8 cellular contexts compared by ENCODE assay signal in genomic region chr10:132336064-132336746, GRCh38. TPM values are rescaled to one million over a fixed set of nuclear protein-coding genes. Genes with fewer than 3 reads are reported as not detected.
DNase-seq lines count a peak whose midpoint lies in the region; ATAC-seq and TF ChIP-seq lines count a peak whose summit lies in the region.

No MANE protein-coding gene starts in this region.

- H3K27me3 ChIP-seq in CD8-positive, alpha-beta memory T cell (ENCODE audit: insufficient read depth, low read length, poor library complexity, severe bottlenecking): no peaks in the 10 kb centered on the region
- no peaks in the 10 kb centered on the region for H3K27me3 ChIP-seq in gastrocnemius medialis

- H3K9me3 ChIP-seq in CD8-positive, alpha-beta memory T cell (ENCODE audit: low read length): no peaks in the 10 kb centered on the region
- no peaks in the 10 kb centered on the region for H3K9me3 ChIP-seq in gastrocnemius medialis

- peak overlapping the region in 6 of 7 donors; percentile 38 to 97 (median 84) for H3K4me3 Mint-ChIP-seq in CD8-positive, alpha-beta memory T cell
- H3K4me3 Mint-ChIP-seq in effector memory CD8-positive, alpha-beta T cell: peak overlapping the region; percentile 82 to 84
- H3K4me3 Mint-ChIP-seq in neural crest cell: peak overlapping the region; percentile 81

- peaks cover 0 to 5% (median 0%) of the 10 kb centered on the region in 5 donors for H3K9me3 Mint-ChIP-seq in CD8-positive, alpha-beta memory T cell
- no peaks in the 10 kb centered on the region for H3K9me3 Mint-ChIP-seq in effector memory CD8-positive, alpha-beta T cell
- no peaks in the 10 kb centered on the region for H3K9me3 Mint-ChIP-seq in neural crest cell

- H3K4me1 Mint-ChIP-seq in CD8-positive, alpha-beta memory T cell: peaks cover 19 to 43% (median 32%) of the 10 kb centered on the region in 3 donors
- peaks cover 17 to 31% of the 10 kb centered on the region in 2 donors for H3K4me1 Mint-ChIP-seq in effector memory CD8-positive, alpha-beta T cell (ENCODE audit: low read depth in 2 of 2)
- H3K4me1 Mint-ChIP-seq in neural crest cell: peaks cover 39% of the 10 kb centered on the region

- peaks cover 0 to 7% of the 10 kb centered on the region in 2 donors for H3K27me3 Mint-ChIP-seq in CD8-positive, alpha-beta memory T cell
- no peaks in the 10 kb centered on the region for H3K27me3 Mint-ChIP-seq in effector memory CD8-positive, alpha-beta T cell
- H3K27me3 Mint-ChIP-seq in neural crest cell (ENCODE audit: low read depth): no peaks in the 10 kb centered on the region

- no peak overlapping the region for H3K27ac ChIP-seq in CD8-positive, alpha-beta memory T cell (ENCODE audit: low read depth, low read length)
- no peak overlapping the region for H3K27ac ChIP-seq in gastrocnemius medialis

- no peak for DNase-seq in CD8-positive, alpha-beta memory T cell
- DNase-seq in MV-4-11 (lab: John Stamatoyannopoulos, UW) (peak; percentile 51), neural crest cell (ENCODE audit: low read depth, low spot score) (no peak), epidermal melanocyte (ENCODE audit: insufficient read length, low spot score) (no peak), gastrocnemius medialis (no peak), A172 (ENCODE audit: low spot score) (no peak)
- DNase-seq in effector memory CD8-positive, alpha-beta T cell: no peak

- in situ Hi-C loops in gastrocnemius medialis (cut with MboI; ENCODE audit: low sequenced_read_pairs in 4 of 4): no loop called here

- TF ChIP-seq CTCF in neural crest cell (conservative IDR thresholded peaks at IDR 0.05): no peak
- TF ChIP-seq CTCF in gastrocnemius medialis (IDR thresholded peaks at IDR 0.05 in 4 of 5, conservative IDR thresholded peaks at IDR 0.05 in 1 of 5): no peak

- peak overlapping the region; percentile 43 for H3K4me3 ChIP-seq in CD8-positive, alpha-beta memory T cell (ENCODE audit: low read length)
- H3K4me3 ChIP-seq in gastrocnemius medialis: peak overlapping the region in 2 of 4 donors; percentile 40 to 49

- H3K27ac Mint-ChIP-seq in CD8-positive, alpha-beta memory T cell: peak overlapping the region in 3 of 8 donors; percentile 57 to 63 (median 61)
- peak overlapping the region; percentile 81 to 93 for H3K27ac Mint-ChIP-seq in effector memory CD8-positive, alpha-beta T cell
- H3K27ac Mint-ChIP-seq in neural crest cell (ENCODE audit: unreplicated experiment): peak overlapping the region; percentile 60

- no peak for TF ChIP-seq POLR2A in gastrocnemius medialis (IDR thresholded peaks at IDR 0.05)

- H3K4me1 ChIP-seq in CD8-positive, alpha-beta memory T cell (ENCODE audit: insufficient read depth, low read length): peaks cover 19% of the 10 kb centered on the region
- H3K4me1 ChIP-seq in gastrocnemius medialis: peaks cover 7 to 9% of the 10 kb centered on the region in 2 donors

- intact Hi-C loops in gastrocnemius medialis (cut with DNase I; ENCODE audit: low total_unique reads): no loop called here

- ATAC-seq in effector memory CD8-positive, alpha-beta T cell (replicated peaks): no peak
- ATAC-seq in HG03432 (IDR thresholded peaks at IDR 0.05; ENCODE audit: unreplicated experiment) (no peak), gastrocnemius medialis (no peak)

- CTCF ChIA-PET in CD8-positive, alpha-beta memory T cell (lab: Charles Lee): interaction anchor here (1.2 kb wide), 1 partner anchor 17 kb away, joined by 3 read pairs; no protein-coding TSS in a partner anchor

- POLR2A ChIA-PET in CD8-positive, alpha-beta memory T cell (lab: Charles Lee): interaction anchor here (0.6 kb wide), 1 partner anchor 111 kb away, joined by 9 read pairs; no protein-coding TSS in a partner anchor

- H3K36me3 Mint-ChIP-seq in CD8-positive, alpha-beta memory T cell: peaks cover 0 to 7% (median 3%) of the 10 kb centered on the region in 3 donors
- peaks cover 22% of the 10 kb centered on the region for H3K36me3 Mint-ChIP-seq in effector memory CD8-positive, alpha-beta T cell (ENCODE audit: insufficient read depth)
- no peaks in the 10 kb centered on the region for H3K36me3 Mint-ChIP-seq in neural crest cell (ENCODE audit: low read depth)

- no peaks in the 10 kb centered on the region for H3K36me3 ChIP-seq in CD8-positive, alpha-beta memory T cell (ENCODE audit: insufficient read depth, low read length)
- H3K36me3 ChIP-seq in gastrocnemius medialis: no peaks in the 10 kb centered on the region

RNA-seq across cellular contexts. Expression of gene LRRC27, which starts 4.2 kb away (rescaled TPM):
- 1 to 10 TPM; 1.8 to 3.1 TPM for total RNA-seq in CD8-positive, alpha-beta memory T cell
- 5.7 TPM for polyA plus RNA-seq in CD8-positive, alpha-beta memory T cell
- total RNA-seq in neural crest cell (18.3 and 21.9 TPM in 2 replicates), gastrocnemius medialis (1 to 10 TPM; 1.0 to 7.0 (median 4.1) TPM)
- 1.6 and 2.7 TPM in 2 replicates for total RNA-seq in A172 (2014; rRNA removed; shearing (Covaris generic))

RNA-seq across cellular contexts. Expression of gene STK32C, which starts 28.5 kb away (rescaled TPM):
- total RNA-seq in CD8-positive, alpha-beta memory T cell: 10 to 100 TPM; 14.0 to 14.9 TPM
- polyA plus RNA-seq in CD8-positive, alpha-beta memory T cell: 8.5 TPM
- total RNA-seq in neural crest cell (19.6 and 21.9 TPM in 2 replicates), gastrocnemius medialis (10 to 100 TPM in 1 of 4 donors, 1 to 10 TPM in 3; 3.7 to 13.9 (median 6.7) TPM)
- total RNA-seq in A172 (2014; rRNA removed; shearing (Covaris generic)): 19.4 and 23.0 TPM in 2 replicates
